Comparison of ENCODE assay signal across 24 cellular contexts in genomic region chr1:14485285-14485684, GRCh38.
DNase-seq lines count a peak whose midpoint lies in the region; ATAC-seq, FAIRE-seq and TF ChIP-seq lines count a peak whose summit lies in the region.
"Had no signal": no experiment of that assay in that cellular context is flagged by ENCODE, and none has a peak within 500 bp of the region (broad histone marks: within the 10 kb centered on the region; RNA-seq: fewer than 3 reads in every experiment).

No MANE protein-coding gene starts in this region.

- H4K20me1 ChIP-seq in HepG2 (ENCODE audit: insufficient read depth, low read length): no peaks in the 10 kb centered on the region
- H4K20me1 ChIP-seq: BLaER1 had no signal

- no peak overlapping the region for H3K27ac ChIP-seq in HepG2 (ENCODE audit: extremely low read length, insufficient read depth, low read length)
- H3K27ac ChIP-seq in right lobe of liver: no peak overlapping the region
- peak overlapping the region; percentile 63; the same call in 1 of the 2 replicates for H3K27ac ChIP-seq in VCaP
- no peak overlapping the region for H3K27ac ChIP-seq in neuronal stem cell (replicated peaks; ENCODE audit: low read length)
- H3K27ac ChIP-seq: 22Rv1, BLaER1, C4-2B had no signal

- no peak overlapping the region for H3K4me3 ChIP-seq in HepG2 (replicated peaks in 1 of 3; ENCODE audit: insufficient read depth in 1 of 3, low read depth in 2 of 3, low read length in 3 of 3)
- no peak overlapping the region for H3K4me3 ChIP-seq in right lobe of liver
- no peak overlapping the region for H3K4me3 ChIP-seq in neuronal stem cell (ENCODE audit: low read length in 2 of 2)
- H3K4me3 ChIP-seq: BLaER1, GM12878, GM23248 had no signal

- ATAC-seq in HepG2 (no peak), right lobe of liver (no peak)
- ATAC-seq: CD8-positive, alpha-beta T cell; GM12878 had no signal

- H3K9me3 ChIP-seq in HepG2 (ENCODE audit: low read length) (no peaks in the 10 kb centered on the region), right lobe of liver (no peaks in the 10 kb centered on the region), neuronal stem cell (replicated peaks in 1 of 2; ENCODE audit: control insufficient read depth in 2 of 2, insufficient read depth in 1 of 2, low read depth in 1 of 2, low read length in 2 of 2) (no peaks in the 10 kb centered on the region)
- H3K9me3 ChIP-seq: BLaER1, Caco-2 had no signal

- H3K4ac ChIP-seq in neuronal stem cell (ENCODE audit: low read length): no peak overlapping the region

- no peak overlapping the region for H2BK120ac ChIP-seq in neuronal stem cell (ENCODE audit: low read depth, low read length)

- no peak overlapping the region for H3K4me2 ChIP-seq in HepG2 (ENCODE audit: low read depth, low read length)
- H3K4me2 ChIP-seq in neuronal stem cell (ENCODE audit: insufficient read depth, low read length, poor library complexity, severe bottlenecking): no peak overlapping the region
- H3K4me2 ChIP-seq: BLaER1 had no signal

- FAIRE-seq in HepG2 (lab: Jason Lieb, UNC): no peak
- FAIRE-seq: A204.1, GM12878, GM19239, H1 had no signal

- no peak for TF ChIP-seq EP300 in HepG2 (IDR thresholded peaks at IDR 0.05; ENCODE audit: low read depth in 2 of 2, low read length in 2 of 2)
- TF ChIP-seq EP300 in HepG2 (CRISPR knock-in tag; IDR thresholded peaks at IDR 0.05; ENCODE audit: borderline replicate concordance): no peak

- H3K9ac ChIP-seq in HepG2 (ENCODE audit: insufficient read depth, low read depth, low read length): no peak overlapping the region
- H3K9ac ChIP-seq in neuronal stem cell (ENCODE audit: low read depth, low read length, poor library complexity): no peak overlapping the region
- H3K9ac ChIP-seq: BLaER1, GM23248 had no signal

- no peak for TF ChIP-seq RAD21 in HepG2 (CRISPR knock-in tag; IDR thresholded peaks at IDR 0.05)

- no TSS peak for BruUV-seq in HepG2 (replicated peaks; lab: Mats Ljungman, UMichigan)

- DNase-seq in HepG2 (ENCODE audit: low spot score) (no peak), right lobe of liver (no peak), neuronal stem cell (ENCODE audit: low spot score) (no peak), SW480 (ENCODE audit: low spot score) (no peak), hippocampal formation (lab: John Stamatoyannopoulos, UW) (no peak)
- no peak for DNase-seq in stimulated activated CD4-positive, alpha-beta T cell treated with anti-CD3 and anti-CD28 coated beads, Interleukin-4, amount 100 ng/mL, for 4 hours
- DNase-seq: Caco-2; CD4-positive, CD25-positive, alpha-beta regulatory T cell; CD8-positive, alpha-beta T cell; DMS 273 treated with DMSO at 0.1 percent for 48 hours; DMS79; EL; GDM1; H7; HCEC 1CT had no signal

- no peak overlapping the region for H2AK5ac ChIP-seq in neuronal stem cell (ENCODE audit: low read depth, low read length)

- no peaks in the 10 kb centered on the region for H3K79me1 ChIP-seq in neuronal stem cell (ENCODE audit: low read depth, low read length)

- in situ Hi-C loops in HepG2 (cut with HindIII; ENCODE audit: extremely low pct_ligation_motif_present, low pct_unique_long_range_greater_than_20kb): no loop called here

- H3K4me1 ChIP-seq in HepG2 (ENCODE audit: insufficient read depth, low read length) (no peaks in the 10 kb centered on the region), right lobe of liver (no peaks in the 10 kb centered on the region), neuronal stem cell (ENCODE audit: control insufficient read depth in 2 of 2, insufficient read depth in 1 of 2, low read depth in 1 of 2, low read length in 2 of 2) (peaks cover 4 to 8% of the 10 kb centered on the region in 2 donors)
- H3K4me1 ChIP-seq: BLaER1, Caco-2 had no signal

- no peaks in the 10 kb centered on the region for H3K36me3 ChIP-seq in HepG2 (replicated peaks in 1 of 2; ENCODE audit: control insufficient read depth in 1 of 2, insufficient read depth in 2 of 2, low read length in 2 of 2)
- no peaks in the 10 kb centered on the region for H3K36me3 ChIP-seq in right lobe of liver
- no peaks in the 10 kb centered on the region for H3K36me3 ChIP-seq in neuronal stem cell (replicated peaks in 1 of 2; ENCODE audit: control insufficient read depth in 2 of 2, insufficient read depth in 2 of 2, low read length in 2 of 2)
- H3K36me3 ChIP-seq: BLaER1 had no signal

- intact Hi-C loops in HepG2 (cut with micrococcal nuclease; ENCODE audit: unreplicated experiment) (no loop called here), right lobe of liver (cut with DNase I) (no loop called here)

- peaks cover 0 to 15% of the 10 kb centered on the region in 2 experiments; a peak in 2 of 5 replicates for H3K27me3 ChIP-seq in HepG2 (ENCODE audit: control insufficient read depth in 1 of 2, insufficient read depth in 2 of 2, low read length in 2 of 2)
- no peaks in the 10 kb centered on the region for H3K27me3 ChIP-seq in right lobe of liver
- no peaks in the 10 kb centered on the region for H3K27me3 ChIP-seq in neuronal stem cell (ENCODE audit: control insufficient read depth in 3 of 3, insufficient read depth in 3 of 3, low read depth in 1 of 3, low read length in 3 of 3)
- H3K27me3 ChIP-seq: BLaER1 had no signal

- H3K18ac ChIP-seq in neuronal stem cell (ENCODE audit: low read length): no peak overlapping the region

- H2BK15ac ChIP-seq in neuronal stem cell (ENCODE audit: low read length): peak overlapping the region; percentile 43

- no peak overlapping the region for H3K14ac ChIP-seq in neuronal stem cell (ENCODE audit: low read length)

- WGBS in HepG2 (ENCODE audit: low lambda C conversion rate): 4% methylated on average over 4 of the region's 5 CpGs
- 73% methylated on average over 3 of the region's 5 CpGs for WGBS in right lobe of liver (ENCODE audit: insufficient coverage, low coverage, low lambda C conversion rate, missing lambda C conversion rate)
- no CpG with 5 or more reads among the region's 5 CpGs for WGBS in neuronal stem cell (ENCODE audit: extremely low coverage in 2 of 2, insufficient read length in 2 of 2, insufficient replicate concordance in 1 of 2), 2 donors

- no peak overlapping the region for H2BK5ac ChIP-seq in neuronal stem cell (ENCODE audit: low read length)

- no peaks in the 10 kb centered on the region for H3K79me2 ChIP-seq in HepG2 (ENCODE audit: insufficient read depth, low read length)

- H2BK12ac ChIP-seq in neuronal stem cell (ENCODE audit: low read length): no peak overlapping the region

- peak overlapping the region; percentile 21 for H4K8ac ChIP-seq in neuronal stem cell (ENCODE audit: low read depth, low read length)

- no peak overlapping the region for H3K23ac ChIP-seq in neuronal stem cell (ENCODE audit: low read depth, low read length, poor library complexity)

- POLR2A ChIA-PET in HepG2 (lab: Yijun Ruan, JAX): no interaction called here

- CTCF ChIA-PET in HepG2 (lab: Yijun Ruan, JAX; ENCODE audit: low intra/inter-chr PET ratio, low total read pairs): no interaction called here

- TF ChIP-seq POLR2A in HepG2 (IDR thresholded peaks at IDR 0.05; ENCODE audit: insufficient read depth in 1 of 2, low read depth in 2 of 2, low read length in 2 of 2): no peak
- no peak for TF ChIP-seq POLR2A in right lobe of liver (IDR thresholded peaks at IDR 0.05)

- no peak for TF ChIP-seq CTCF in HepG2 (CRISPR knock-in tag; IDR thresholded peaks at IDR 0.05)
- TF ChIP-seq CTCF in right lobe of liver (IDR thresholded peaks at IDR 0.05): no peak
- TF ChIP-seq CTCF in VCaP (conservative IDR thresholded peaks at IDR 0.05): no peak

- H2AFZ ChIP-seq in HepG2 (ENCODE audit: low read length) (no peak overlapping the region), neuronal stem cell (ENCODE audit: low read length) (no peak overlapping the region)
- H2AFZ ChIP-seq: GM23248 had no signal

- H4K91ac ChIP-seq in neuronal stem cell (ENCODE audit: low read depth, low read length, poor library complexity): no peak overlapping the region

TF ChIP-seq in HepG2, 621 proteins besides CTCF, POLR2A, EP300 and RAD21:
- TF ChIP-seq RFX1 (IDR thresholded peaks at IDR 0.05) (peak; percentile 57; the same call in 1 of the 2 replicates), ZNF441 (CRISPR knock-in tag; IDR thresholded peaks at IDR 0.05; ENCODE audit: borderline replicate concordance) (no peak)
TF ChIP-seq in HepG2: peak in this region for 1.
